ENCODE assay signal across 9 cellular contexts in genomic region chr5:97162045-97162444, GRCh38.
DNase-seq lines count a peak whose midpoint lies in the region; ATAC-seq and TF ChIP-seq lines count a peak whose summit lies in the region.
"Had no signal": no experiment of that assay in that cellular context is flagged by ENCODE, and none has a peak within 500 bp of the region (broad histone marks: within the 10 kb centered on the region; RNA-seq: fewer than 3 reads in every experiment).

No MANE protein-coding gene starts in this region.

- peak; percentile 57 for DNase-seq in SIG-M5 treated with dmso at 0.1 percent for 504 hours (lab: John Stamatoyannopoulos, UW; ENCODE audit: unreplicated experiment)
- no peak for DNase-seq in SIG-M5 (lab: John Stamatoyannopoulos, UW)
- DNase-seq in NCI-H69 (lab: John Stamatoyannopoulos, UW) = peak; percentile 81
- DNase-seq in activated CD8-positive, alpha-beta memory T cell treated with anti-CD3 and anti-CD28 coated beads, Interleukin-2, amount 50 U/mL, for 24 hours (ENCODE audit: extremely low read depth) = peak; percentile 13
- DNase-seq in foreskin fibroblast = peak; percentile 47 to 83
- DNase-seq in nucleus accumbens (lab: John Stamatoyannopoulos, UW) = peak in 41 of 56 donors; percentile 2 to 83 (median 33)

- TF ChIP-seq CTCF in foreskin fibroblast (IDR thresholded peaks at IDR 0.05; ENCODE audit: low read depth, low read length) = peak; percentile 83

- no peak overlapping the region for H3K4me3 ChIP-seq in foreskin fibroblast (ENCODE audit: low read depth in 1 of 2, low read length in 2 of 2)
- H3K4me3 ChIP-seq: BLaER1 treated with 17β-estradiol and CSF1 and Interleukin-3, amounts not matched to agents 10 nM and 100 nM had no signal

- ATAC-seq in HG03442 (IDR thresholded peaks at IDR 0.05; ENCODE audit: unreplicated experiment) (peak; percentile 65), GM19035 (IDR thresholded peaks at IDR 0.05; ENCODE audit: unreplicated experiment) (no peak)
